ENCODE assay signal across 29 cellular contexts in the genomic region with DNA sequence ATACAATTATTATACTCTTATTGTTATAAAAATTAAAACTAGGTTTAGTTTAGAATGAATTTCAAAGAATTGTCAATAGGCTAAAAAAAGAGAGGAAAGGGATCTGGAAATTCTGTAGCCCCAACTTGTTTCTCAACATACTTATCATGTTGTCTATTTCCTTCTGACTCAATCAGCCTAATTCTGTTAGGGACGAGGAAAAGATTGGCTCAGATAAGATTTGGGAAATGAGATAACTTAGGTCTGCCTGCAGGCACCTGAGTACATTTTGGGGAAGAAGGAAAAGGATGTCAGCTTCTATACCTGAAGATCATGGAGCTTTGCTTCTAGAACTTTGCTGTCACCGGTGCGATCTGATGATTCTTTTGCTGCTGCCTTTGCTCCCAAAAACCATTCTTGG.
"Had no signal": no experiment of that assay in that cellular context is flagged by ENCODE, and none has a peak within 500 bp of the region (broad histone marks: within the 10 kb centered on the region; RNA-seq: fewer than 3 reads in every experiment).

No MANE protein-coding gene starts in this region.

- H3K27me3 ChIP-seq: body of pancreas, esophagus squamous epithelium, gastroesophageal sphincter had no signal

- DNase-seq: activated B cell treated with CpG ODN at 0.5 μM for 24 hours; activated CD4-positive, alpha-beta T cell treated with anti-CD3 and anti-CD28 coated beads for 48 hours; activated CD4-positive, alpha-beta T cell treated with anti-CD3 and anti-CD28 coated beads, Interleukin-2, amount 50 U/mL, for 1 hour; activated CD4-positive, alpha-beta T cell treated with anti-CD3 and anti-CD28 coated beads, Interleukin-2, amount 50 U/mL, for 48 hours; activated CD8-positive, alpha-beta memory T cell treated with anti-CD3 and anti-CD28 coated beads for 24 hours; activated CD8-positive, alpha-beta T cell treated with anti-CD3 and anti-CD28 coated beads for 36 hours; activated effector memory CD4-positive, alpha-beta T cell treated with Interleukin-2 at 50 U/mL for 16 hours; activated gamma-delta T cell treated with Interleukin-2 at 50 U/mL for 16 hours; activated naive CD4-positive, alpha-beta T cell treated with anti-CD3 and anti-CD28 coated beads, Interleukin-2, amount 50 U/mL, for 16 hours; activated naive CD4-positive, alpha-beta T cell treated with Interleukin-2 at 50 U/mL for 16 hours; activated T-cell treated with anti-CD3 and anti-CD28 coated beads, Interleukin-2, amount 50 U/mL, for 4 hours; amniotic stem cell; anterior cingulate cortex; body of pancreas; caudate nucleus; effector CD8-positive, alpha-beta T cell; esophagus squamous epithelium; foreskin melanocyte; T-helper 1 cell; T-helper 17 cell; T1000; WERI-Rb-1 had no signal

- FAIRE-seq: colon, endometrium, endothelial cell of umbilical vein had no signal

- H3K36me3 ChIP-seq: esophagus squamous epithelium, WERI-Rb-1 had no signal

- H3K4me3 ChIP-seq: body of pancreas, esophagus squamous epithelium, gastroesophageal sphincter had no signal

- ATAC-seq: activated CD4-positive, CD25-positive, alpha-beta regulatory T cell treated with anti-CD3 and anti-CD28 coated beads, Interleukin-2, amount 50 U/mL, for 24 hours; activated CD8-positive, alpha-beta T cell treated with anti-CD3 and anti-CD28 coated beads for 36 hours; activated T-cell treated with anti-CD3 and anti-CD28 coated beads, Interleukin-2, amount 50 U/mL, for 4 hours; activated T-helper 17 cell treated with anti-CD3 and anti-CD28 coated beads, Interleukin-2, amount 50 U/mL, for 72 hours; body of pancreas; T-helper 17 cell had no signal

- H3K9me3 ChIP-seq: body of pancreas, esophagus squamous epithelium, gastroesophageal sphincter had no signal

- H3K27ac ChIP-seq: body of pancreas, epithelial cell of prostate, WERI-Rb-1 had no signal
